In the genomic region with DNA sequence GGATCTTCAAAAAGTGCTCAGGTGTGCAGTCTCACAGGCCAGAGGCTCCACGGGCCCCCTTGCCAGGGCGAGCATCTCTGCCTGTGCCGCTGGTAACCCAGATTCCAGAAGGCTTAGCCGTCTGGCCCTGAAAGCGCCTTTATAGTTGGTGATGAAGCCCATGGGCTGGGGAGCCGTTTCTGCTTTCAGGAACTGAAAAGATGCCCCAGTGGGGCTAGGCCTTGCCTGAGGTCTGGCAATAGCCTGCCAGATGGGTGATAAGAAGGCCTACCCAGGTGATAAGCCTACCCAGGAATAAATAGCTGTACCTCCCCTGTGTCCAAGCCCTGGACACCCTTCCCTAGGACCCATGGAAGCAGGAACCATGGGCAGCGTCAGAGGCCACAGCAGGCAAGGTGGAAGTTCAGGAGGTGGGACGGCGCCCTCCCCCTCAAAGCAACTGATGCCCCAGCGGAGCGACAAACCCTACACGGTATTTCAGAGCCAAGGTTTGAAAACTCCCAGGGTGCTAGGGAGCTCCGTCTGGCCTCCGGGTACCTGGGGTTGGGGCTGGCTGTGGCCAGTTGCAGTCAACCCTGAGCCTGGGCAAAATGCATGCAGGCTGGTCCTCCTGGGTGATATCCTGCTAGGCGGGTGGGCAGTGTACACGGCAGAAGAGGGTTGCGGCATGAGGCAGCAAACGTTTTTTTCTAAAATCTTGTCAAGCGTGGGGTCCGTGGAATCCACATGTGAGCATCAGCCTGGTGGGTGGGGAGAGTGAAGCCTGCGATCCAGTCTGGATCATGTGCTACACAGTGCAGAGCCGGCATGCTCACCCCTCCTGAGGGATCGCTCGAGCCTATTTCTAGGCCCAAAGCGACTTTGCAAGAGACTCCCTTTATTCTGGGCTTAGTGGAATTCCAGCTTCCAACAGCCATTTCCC, we compare ENCODE assay signal across 10 cellular contexts. TPM values are rescaled to one million over a fixed set of nuclear protein-coding genes. Genes with fewer than 3 reads are reported as not detected.
DNase-seq lines count a peak whose midpoint lies in the region; ATAC-seq, FAIRE-seq and TF ChIP-seq lines count a peak whose summit lies in the region.
"Had no signal": no experiment of that assay in that cellular context is flagged by ENCODE, and none has a peak within 500 bp of the region (broad histone marks: within the 10 kb centered on the region; RNA-seq: fewer than 3 reads in every experiment).

No MANE protein-coding gene starts in this region.

- H3K27me3 Mint-ChIP-seq in endothelial cell (ENCODE audit: unreplicated experiment) (peaks cover 18% of the 10 kb centered on the region), nephron (ENCODE audit: low read depth) (peaks cover 3% of the 10 kb centered on the region)

- TF ChIP-seq RAD21 in A549 (conservative IDR thresholded peaks at IDR 0.05 in 1 of 2, IDR thresholded peaks at IDR 0.05 in 1 of 2): no peak; a peak in 1 of 5 replicates

- H3K4me3 ChIP-seq in A549: 0 out of 3 replicates have a peak overlapping the region, but pooled peaks have one; percentile 1
- no peak overlapping the region for H3K4me3 ChIP-seq in PC-3 (ENCODE audit: low read length)

- intact Hi-C loops in PC-3 (cut with micrococcal nuclease): no loop called here

- H3K4me3 Mint-ChIP-seq in endothelial cell (ENCODE audit: unreplicated experiment): peak overlapping the region; percentile 71
- peak overlapping the region in 1 of 3 experiments; percentile 37 for H3K4me3 Mint-ChIP-seq in nephron

- peaks cover 17% of the 10 kb centered on the region for H3F3A ChIP-seq in PC-3 (ENCODE audit: low read length, unreplicated experiment)

- TSS peak; percentile 97 for BruUV-seq in PC-3 (replicated peaks; lab: Mats Ljungman, UMichigan)

- H3K36me3 Mint-ChIP-seq in endothelial cell (ENCODE audit: low read depth, unreplicated experiment): peaks cover 30% of the 10 kb centered on the region
- H3K36me3 Mint-ChIP-seq in nephron (ENCODE audit: low read depth): peaks cover 30% of the 10 kb centered on the region

- H3K27ac Mint-ChIP-seq in endothelial cell (ENCODE audit: unreplicated experiment) (peak overlapping the region; percentile 94), nephron (peak overlapping the region; percentile 97 to 99 (median 98))

- CTCF ChIA-PET in A549 (lab: Yijun Ruan, JAX): interaction anchor here (0.9 to 33.1 kb wide), 8 partner anchors 7 to 128 kb away, joined by 3 to 764 read pairs (median 12); no protein-coding TSS in a partner anchor
- CTCF ChIA-PET in PC-3 (lab: Charles Lee): no interaction called here

- H3K4me1 Mint-ChIP-seq in endothelial cell (ENCODE audit: unreplicated experiment) (peaks cover 64% of the 10 kb centered on the region), nephron (peaks cover 71% of the 10 kb centered on the region)

- no peaks in the 10 kb centered on the region for H3K27me3 ChIP-seq in PC-3 (ENCODE audit: low read length)

- no peaks in the 10 kb centered on the region for H3K9me3 Mint-ChIP-seq in endothelial cell (ENCODE audit: unreplicated experiment)
- H3K9me3 Mint-ChIP-seq in nephron: no peaks in the 10 kb centered on the region

- H3K9me3 ChIP-seq in A549 (no peaks in the 10 kb centered on the region), PC-3 (ENCODE audit: low read length) (no peaks in the 10 kb centered on the region)

- no peaks in the 10 kb centered on the region for H3K9me2 ChIP-seq in PC-3 (replicated peaks; ENCODE audit: low read length)

- no peak for TF ChIP-seq EP300 in A549 (IDR thresholded peaks at IDR 0.05)

- POLR2A ChIA-PET in A549 (lab: Yijun Ruan, JAX): interaction anchor here (1.0 to 1.7 kb wide), 11 partner anchors 8 to 237 kb away, joined by 3 to 7 read pairs (median 5); a partner anchor contains a TSS
- POLR2A ChIA-PET in PC-3 (lab: Charles Lee; ENCODE audit: unreplicated experiment): interaction anchor here (1.0 kb wide), 1 partner anchor 45 kb away, joined by 3 read pairs; a partner anchor contains a TSS

- H3K4me1 ChIP-seq in A549: peaks cover 100% of the 10 kb centered on the region
- peaks cover 63% of the 10 kb centered on the region for H3K4me1 ChIP-seq in PC-3 (ENCODE audit: insufficient read depth, low read length)

- peaks cover 97% of the 10 kb centered on the region for H3K79me2 ChIP-seq in PC-3 (ENCODE audit: low read length)

- H4K20me1 ChIP-seq in PC-3 (ENCODE audit: low read length): no peaks in the 10 kb centered on the region

- H3K27ac ChIP-seq in A549: peak overlapping the region; percentile 93 to 94
- peak overlapping the region; percentile 100 for H3K27ac ChIP-seq in PC-3 (ENCODE audit: low read length)

- no peak for FAIRE-seq in A549 (lab: Jason Lieb, UNC)

- peak overlapping the region; percentile 98 for H3K9ac ChIP-seq in PC-3 (ENCODE audit: low read length)

- peak overlapping the region; percentile 62 for H3K4me2 ChIP-seq in A549
- peak overlapping the region; percentile 56 for H3K4me2 ChIP-seq in PC-3 (ENCODE audit: low read length)

- peaks cover 63% of the 10 kb centered on the region for H3K36me3 ChIP-seq in PC-3 (ENCODE audit: low read depth, low read length)

- ATAC-seq in A549: peak; percentile 27 to 37
- ATAC-seq in PC-3: peak; percentile 6; the same call in 1 of the 2 replicates
- ATAC-seq in HG03442 (IDR thresholded peaks at IDR 0.05; ENCODE audit: unreplicated experiment): no peak
- ATAC-seq in GM18519 (IDR thresholded peaks at IDR 0.05; ENCODE audit: low FRiP score, unreplicated experiment): no peak

- 70% methylated on average over 25 of the region's 25 CpGs for WGBS in A549 (ENCODE audit: missing lambda C conversion rate)

- TF ChIP-seq POLR2A in A549 (IDR thresholded peaks at IDR 0.05; ENCODE audit: low read length): no peak

- no peak overlapping the region for H2AFZ ChIP-seq in PC-3 (ENCODE audit: low read length)

- TF ChIP-seq CTCF in A549 (IDR thresholded peaks at IDR 0.05) (no peak), PC-3 (conservative IDR thresholded peaks at IDR 0.05; ENCODE audit: low read depth, low read length) (no peak), endothelial cell (IDR thresholded peaks at IDR 0.05; ENCODE audit: unreplicated experiment) (no peak), nephron (IDR thresholded peaks at IDR 0.05; ENCODE audit: unreplicated experiment in 3 of 3) (no peak)

- DNase-seq in A549 (ENCODE audit: low read depth in 1 of 2, low spot score in 1 of 2): no peak
- DNase-seq in PC-3: no peak
- DNase-seq in endothelial cell (ENCODE audit: low spot score): no peak
- no peak for DNase-seq in stimulated activated CD4-positive, alpha-beta T cell treated with anti-CD3 and anti-CD28 coated beads, Interleukin-1b, Interleukin-23, amount 100 ng/mL, for 48 hours
- DNase-seq in NAMALWA (ENCODE audit: low spot score): no peak
- DNase-seq: COR-L47, NCI-H82 had no signal

TF ChIP-seq in A549, 52 proteins besides CTCF, POLR2A, EP300 and RAD21:
- TF ChIP-seq FOSB (CRISPR knock-in tag; IDR thresholded peaks at IDR 0.05) (peak; percentile 61; the same call in 1 of the 2 replicates), POLR2AphosphoS2 (conservative IDR thresholded peaks at IDR 0.05; ENCODE audit: low read length) (peak; percentile 26), ZNF302 (CRISPR knock-in tag; IDR thresholded peaks at IDR 0.05) (peak; percentile 84), ZC3H11A (IDR thresholded peaks at IDR 0.05) (no peak), HOXB13 (CRISPR knock-in tag; IDR thresholded peaks at IDR 0.05; ENCODE audit: low read depth) (peak; percentile 27; the same call in 1 of the 2 replicates), MAFK (IDR thresholded peaks at IDR 0.05; ENCODE audit: partially characterized antibody) (no peak), HOXA7 (CRISPR knock-in tag; IDR thresholded peaks at IDR 0.05) (peak; percentile 47; the same call in 1 of the 2 replicates), SMC3 (IDR thresholded peaks at IDR 0.05) (no peak), EHF (CRISPR knock-in tag; IDR thresholded peaks at IDR 0.05) (peak; percentile 66; the same call in 1 of the 2 replicates), FOXS1 (CRISPR knock-in tag; IDR thresholded peaks at IDR 0.05) (0 out of 2 replicates have a peak, but pooled peaks have one; percentile 14), HOXB5 (CRISPR knock-in tag; IDR thresholded peaks at IDR 0.05) (peak; percentile 52; the same call in 1 of the 2 replicates)
- TF ChIP-seq, protein P1, sequence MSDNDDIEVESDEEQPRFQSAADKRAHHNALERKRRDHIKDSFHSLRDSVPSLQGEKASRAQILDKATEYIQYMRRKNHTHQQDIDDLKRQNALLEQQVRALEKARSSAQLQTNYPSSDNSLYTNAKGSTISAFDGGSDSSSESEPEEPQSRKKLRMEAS (IDR thresholded peaks at IDR 0.05): peak; percentile 71
- TF ChIP-seq, protein P2, sequence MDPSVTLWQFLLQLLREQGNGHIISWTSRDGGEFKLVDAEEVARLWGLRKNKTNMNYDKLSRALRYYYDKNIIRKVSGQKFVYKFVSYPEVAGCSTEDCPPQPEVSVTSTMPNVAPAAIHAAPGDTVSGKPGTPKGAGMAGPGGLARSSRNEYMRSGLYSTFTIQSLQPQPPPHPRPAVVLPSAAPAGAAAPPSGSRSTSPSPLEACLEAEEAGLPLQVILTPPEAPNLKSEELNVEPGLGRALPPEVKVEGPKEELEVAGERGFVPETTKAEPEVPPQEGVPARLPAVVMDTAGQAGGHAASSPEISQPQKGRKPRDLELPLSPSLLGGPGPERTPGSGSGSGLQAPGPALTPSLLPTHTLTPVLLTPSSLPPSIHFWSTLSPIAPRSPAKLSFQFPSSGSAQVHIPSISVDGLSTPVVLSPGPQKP (IDR thresholded peaks at IDR 0.05; ENCODE audit: low read depth, low read length): no peak
TF ChIP-seq in A549: peak in this region for 9.

RNA-seq across cellular contexts. Expression of a gene that starts 45.3 kb away (rescaled TPM):
- 605 and 614 TPM in 2 replicates for polyA plus RNA-seq in A549 (2011; rRNA removed)
- 1,005 and 1,074 TPM in 2 replicates for polyA plus RNA-seq in A549 (2012; cell fraction: cytosol; rRNA removed)
- polyA plus RNA-seq in A549 (2012; cell fraction: nucleus; rRNA removed): 3,482 and 4,263 TPM in 2 replicates
- polyA plus RNA-seq in A549 (2017; fragmentation: RNase III; extraction: RNeasy Plus Mini Kit Qiagen cat#74134 plus additional on column Dnase treatment): 967 to 1,087 TPM (median 1,011 TPM) in 3 replicates
- 488 and 611 TPM in 2 replicates for polyA minus RNA-seq in A549 (2011; rRNA and poly(A)+ RNA removed)
- total RNA-seq in PC-3 (2014; rRNA removed): 382 and 397 TPM in 2 replicates
- total RNA-seq in endothelial cell (ENCODE audit: unreplicated experiment): 744 TPM

RNA-seq across cellular contexts. Expression of a gene that starts 51.6 kb away (rescaled TPM):
- polyA plus RNA-seq in A549 (2011; rRNA removed): 10.0 and 12.3 TPM in 2 replicates
- polyA plus RNA-seq in A549 (2012; cell fraction: cytosol; rRNA removed): 10.0 and 10.2 TPM in 2 replicates
- polyA plus RNA-seq in A549 (2012; cell fraction: nucleus; rRNA removed): 33.2 and 34.8 TPM in 2 replicates
- 8.6 to 11.7 TPM (median 11.0 TPM) in 3 replicates for polyA plus RNA-seq in A549 (2017; fragmentation: RNase III; extraction: RNeasy Plus Mini Kit Qiagen cat#74134 plus additional on column Dnase treatment)
- 3.2 and 7.1 TPM in 2 replicates for polyA minus RNA-seq in A549 (2011; rRNA and poly(A)+ RNA removed)
- 3.8 and 5.5 TPM in 2 replicates for total RNA-seq in PC-3 (2014; rRNA removed)
- 2.9 TPM for total RNA-seq in endothelial cell (ENCODE audit: unreplicated experiment)

Comparison
In these comparisons a context has a peak if more than half of its experiments do, and no peak if none do; other contexts are left out.
1. ATAC-seq: peak in A549 (2 of 2) and PC-3 (single experiment); none in HG03442 (single experiment) and GM18519 (single experiment).